Comparison of ENCODE assay signal across 8 cellular contexts in the genomic region with DNA sequence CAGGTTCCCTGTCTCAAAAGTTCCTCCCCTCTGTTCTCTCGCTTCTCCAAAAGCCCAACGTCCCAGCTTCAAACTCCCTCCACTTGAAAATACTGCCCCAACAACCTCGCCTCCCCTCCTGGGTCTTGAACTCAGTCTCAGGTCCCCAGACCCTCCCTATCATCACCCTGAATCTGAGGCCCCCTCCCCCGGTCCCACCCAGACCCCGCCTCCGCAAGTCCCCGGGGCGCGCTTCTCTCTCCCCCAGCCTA. TPM values are rescaled to one million over a fixed set of nuclear protein-coding genes. Genes with fewer than 3 reads are reported as not detected.
DNase-seq lines count a peak whose midpoint lies in the region; ATAC-seq and TF ChIP-seq lines count a peak whose summit lies in the region.

No MANE protein-coding gene starts in this region.

- H3K36me3 ChIP-seq in A673 (ENCODE audit: insufficient read depth, low read length, poor library complexity, severe bottlenecking): peaks cover 26% of the 10 kb centered on the region
- H3K36me3 ChIP-seq in neuron (ENCODE audit: insufficient read depth, low read length): peaks cover 22% of the 10 kb centered on the region

- H3K4me3 ChIP-seq in A673 (ENCODE audit: low read depth, low read length, poor library complexity, severe bottlenecking) (peak overlapping the region; percentile 82), neuron (ENCODE audit: low read length) (peak overlapping the region; percentile 99)

- DNase-seq in A673 (ENCODE audit: low spot score) (no peak), RWPE1 (ENCODE audit: low spot score) (peak; percentile 25), epithelial cell of prostate (ENCODE audit: low read depth, low spot score) (no peak), 8988T (no peak)
- DNase-seq in central memory CD4-positive, alpha-beta T cell: no peak

- peak; percentile 4 for ATAC-seq in GM19395 (IDR thresholded peaks at IDR 0.05; ENCODE audit: unreplicated experiment)
- no peak for ATAC-seq in HG03354 (IDR thresholded peaks at IDR 0.05; ENCODE audit: poor library complexity, severe bottlenecking, unreplicated experiment)

- no TSS peak for BruUV-seq in A673 (replicated peaks; lab: Mats Ljungman, UMichigan)

- H3K4me1 ChIP-seq in A673 (ENCODE audit: insufficient read depth, low read length, poor library complexity, severe bottlenecking) (peaks cover 22% of the 10 kb centered on the region), neuron (ENCODE audit: insufficient read depth, low read length) (peaks cover 31% of the 10 kb centered on the region)

- TF ChIP-seq CTCF in A673 (conservative IDR thresholded peaks at IDR 0.05; ENCODE audit: low read depth, low read length) (no peak), RWPE1 (conservative IDR thresholded peaks at IDR 0.05; ENCODE audit: low read depth) (no peak)

- CTCF ChIA-PET in A673 (lab: Charles Lee) (interaction anchor here (1.1 to 1.6 kb wide), 2 partner anchors 20 to 139 kb away, joined by 7 read pairs; no protein-coding TSS in a partner anchor), RWPE1 (lab: Yijun Ruan, JAX) (interaction anchor here (0.6 to 2.0 kb wide), 3 partner anchors 23 to 934 kb away, joined by 3 to 13 read pairs (median 3); no protein-coding TSS in a partner anchor)

- H3K27ac ChIP-seq in A673 (ENCODE audit: low read depth, low read length, poor library complexity, severe bottlenecking): peak overlapping the region; percentile 96
- H3K27ac ChIP-seq in RWPE1: peak overlapping the region; percentile 96
- peak overlapping the region; percentile 90 for H3K27ac ChIP-seq in epithelial cell of prostate

- intact Hi-C loops in A673 (cut with micrococcal nuclease; ENCODE audit: unreplicated experiment): loop anchor here (1.0 to 5.0 kb wide), 3 partner anchors 21 to 158 kb away; a partner anchor contains a TSS

- H3K9me3 ChIP-seq in A673 (ENCODE audit: low read depth, low read length, poor library complexity, severe bottlenecking) (no peaks in the 10 kb centered on the region), neuron (ENCODE audit: low read length) (no peaks in the 10 kb centered on the region)

- H3K27me3 ChIP-seq in A673 (replicated peaks; ENCODE audit: insufficient read depth, low read depth, low read length, poor library complexity) (no peaks in the 10 kb centered on the region), neuron (ENCODE audit: insufficient read depth, low read length) (no peaks in the 10 kb centered on the region)

- H2AFZ ChIP-seq in neuron (ENCODE audit: low read depth, low read length): peak overlapping the region; percentile 92

- POLR2A ChIA-PET in A673 (lab: Charles Lee; ENCODE audit: low non-redundant PET): no interaction called here
- POLR2A ChIA-PET in RWPE1 (lab: Yijun Ruan, JAX; ENCODE audit: low non-redundant PET): interaction anchor here (0.7 to 1.6 kb wide), 5 partner anchors 18 to 41 kb away, joined by 3 to 13 read pairs (median 4); a partner anchor contains a TSS

RNA-seq across cellular contexts. Expression of a gene that starts 0.3 kb away (rescaled TPM):
- total RNA-seq in A673 (2021): 26.3 and 28.7 TPM in 2 replicates

RNA-seq across cellular contexts. Expression of a gene that starts 18.1 kb away (rescaled TPM):
- total RNA-seq in A673 (2021): 9.6 and 16.5 TPM in 2 replicates

RNA-seq across cellular contexts. Expression of a gene that starts 21.7 kb away (rescaled TPM):
- 36.1 and 48.2 TPM in 2 replicates for total RNA-seq in A673 (2021)

RNA-seq across cellular contexts. Expression of a gene that starts 22.9 kb away (rescaled TPM):
- 0.43 and 0.94 TPM in 2 replicates for total RNA-seq in A673 (2021)

RNA-seq across cellular contexts. Expression of a gene that starts 30.7 kb away (rescaled TPM):
- 2.5 and 3.9 TPM in 2 replicates for total RNA-seq in A673 (2021)
